ENCODE assay signal across 30 cellular contexts in genomic region chr2:10966056-10966455, GRCh38. TPM values are rescaled to one million over a fixed set of nuclear protein-coding genes. Genes with fewer than 3 reads are reported as not detected.
"Had no signal": no experiment of that assay in that cellular context is flagged by ENCODE, and none has a peak within 500 bp of the region (broad histone marks: within the 10 kb centered on the region; RNA-seq: fewer than 3 reads in every experiment).

No MANE protein-coding gene starts in this region.

- H3K4me1 ChIP-seq: left ventricle myocardium inferior, right atrium auricular region, right lobe of liver, tibial artery had no signal

- H3K4me2 ChIP-seq: neural progenitor cell, smooth muscle cell had no signal

- H3K36me3 ChIP-seq: left ventricle myocardium inferior, neural progenitor cell, ovary, right atrium auricular region, right lobe of liver, stomach, thoracic aorta, tibial artery, upper lobe of right lung had no signal

- H3K9me3 ChIP-seq: left ventricle myocardium inferior, ovary, right atrium auricular region, right lobe of liver, stomach, thoracic aorta, tibial artery, upper lobe of right lung had no signal

- DNase-seq: immature natural killer cell; left ventricle myocardium inferior; mesendoderm; naive B cell; natural killer cell; nephron progenitor cell; ovary; right lobe of liver; stimulated activated CD4-positive, alpha-beta T cell treated with anti-CD3 and anti-CD28 coated beads, Interleukin-12 subunit alpha, Interleukin-12 subunit beta, amount 100 ng/mL, for 4 hours; stimulated activated CD4-positive, alpha-beta T cell treated with anti-CD3 and anti-CD28 coated beads, Interleukin-15, amount 100 ng/mL, for 24 hours; stimulated activated CD4-positive, alpha-beta T cell treated with anti-CD3 and anti-CD28 coated beads, Interleukin-2, amount 100 ng/mL, for 24 hours; stimulated activated CD4-positive, alpha-beta T cell treated with anti-CD3 and anti-CD28 coated beads, Interleukin-4, amount 100 ng/mL, for 1 hour; stimulated activated naive B cell treated with anti-CD40 and anti-IgM and Interleukin-4, amounts not matched to agents 10 μg/mL and 1 μg/mL and 100 μg/mL, for 72 hours; stimulated activated naive CD8-positive, alpha-beta T cell treated with anti-CD3 and anti-CD28 coated beads, Interleukin-15, Interleukin-2, amounts not matched to agents 100 U/mL and 50 U/mL, for 24 hours; stomach; tibial artery; trophoblast cell; upper lobe of right lung had no signal

- H3K9ac ChIP-seq: neural progenitor cell had no signal

- H3K27ac ChIP-seq: left ventricle myocardium inferior, neural progenitor cell, ovary, right atrium auricular region, right lobe of liver, stomach, thoracic aorta, tibial artery, upper lobe of right lung had no signal

- H3K9me3 Mint-ChIP-seq: immature natural killer cell; naive B cell; natural killer cell; stimulated activated naive B cell treated with anti-CD40 and anti-IgM and Interleukin-4, amounts not matched to agents 10 μg/mL and 1 μg/mL and 100 μg/mL, for 72 hours had no signal

- H3K27me3 ChIP-seq: neural progenitor cell, ovary, right atrium auricular region, right lobe of liver had no signal

- H3K27ac Mint-ChIP-seq: immature natural killer cell; mesothelial cell of epicardium; natural killer cell; nephron progenitor cell; progenitor cell of endocrine pancreas; stimulated activated naive B cell treated with anti-CD40 and anti-IgM and Interleukin-4, amounts not matched to agents 10 μg/mL and 1 μg/mL and 100 μg/mL, for 72 hours had no signal

- H3K36me3 Mint-ChIP-seq: immature natural killer cell, mesothelial cell of epicardium, naive B cell, natural killer cell, neural progenitor cell had no signal

- H2AFZ ChIP-seq: neural progenitor cell had no signal

- H3K4me3 ChIP-seq: left ventricle myocardium inferior, lung, neural progenitor cell, ovary, right atrium auricular region, right lobe of liver, smooth muscle cell, stomach, thoracic aorta, tibial artery, upper lobe of right lung had no signal

- H3K4me1 Mint-ChIP-seq: immature natural killer cell, naive B cell, natural killer cell had no signal

- ATAC-seq: natural killer cell; right lobe of liver; stimulated activated naive B cell treated with anti-CD40 and anti-IgM and Interleukin-4, amounts not matched to agents 10 μg/mL and 1 μg/mL and 100 μg/mL, for 72 hours; stimulated activated naive CD8-positive, alpha-beta T cell treated with anti-CD3 and anti-CD28 coated beads, Interleukin-15, Interleukin-2, amounts not matched to agents 100 U/mL and 50 U/mL, for 24 hours; upper lobe of right lung had no signal

- FAIRE-seq: islet of Langerhans, urothelium cell line had no signal

- H3K4me3 Mint-ChIP-seq: immature natural killer cell; mesothelial cell of epicardium; natural killer cell; nephron progenitor cell; neural progenitor cell; stimulated activated naive B cell treated with anti-CD40 and anti-IgM and Interleukin-4, amounts not matched to agents 10 μg/mL and 1 μg/mL and 100 μg/mL, for 72 hours had no signal

RNA-seq across cellular contexts. Expression of gene KCNF1, which starts 54.3 kb away (rescaled TPM):
- total RNA-seq: lower leg skin, mononuclear cell, natural killer cell, renal cortical epithelial cell, right lobe of liver, smooth muscle cell, thoracic aorta had no signal
- polyA plus RNA-seq: immature natural killer cell had no signal
